Comparison of ENCODE assay signal across 8 cellular contexts in genomic region chrX:107672955-107673378, GRCh38. TPM values are rescaled to one million over a fixed set of nuclear protein-coding genes. Genes with fewer than 3 reads are reported as not detected.
DNase-seq lines count a peak whose midpoint lies in the region; ATAC-seq and TF ChIP-seq lines count a peak whose summit lies in the region.

No MANE protein-coding gene starts in this region.

- H3K4me1 ChIP-seq in PC-9 (replicated peaks; ENCODE audit: insufficient read depth) (peaks cover 49% of the 10 kb centered on the region), osteoblast (ENCODE audit: insufficient read depth, low read length) (peaks cover 39% of the 10 kb centered on the region), transverse colon (peaks cover 4 to 24% (median 11%) of the 10 kb centered on the region in 4 donors)

- peaks cover 19% of the 10 kb centered on the region for H3K79me2 ChIP-seq in PC-9 (ENCODE audit: low read depth)
- no peaks in the 10 kb centered on the region for H3K79me2 ChIP-seq in osteoblast (ENCODE audit: insufficient read depth, low read length)

- H3K4me3 ChIP-seq in HL-60 (replicated peaks; ENCODE audit: insufficient read depth, low read length) (no peak overlapping the region), PC-9 (no peak overlapping the region; the same call in 1 of the 2 replicates), fibroblast of pulmonary artery (replicated peaks; ENCODE audit: low read depth, low read length) (no peak overlapping the region), osteoblast (ENCODE audit: insufficient read depth, low read length) (no peak overlapping the region), transverse colon (no peak overlapping the region)

- peak; percentile 56 for ATAC-seq in activated T-helper 17 cell treated with anti-CD3 and anti-CD28 coated beads, Interleukin-2, amount 50 U/mL, for 72 hours (replicated peaks)

- H2AFZ ChIP-seq in PC-9 (no peak overlapping the region), osteoblast (ENCODE audit: low read length) (no peak overlapping the region)

- TF ChIP-seq CTCF in HL-60 (IDR thresholded peaks at IDR 0.05; ENCODE audit: insufficient read depth, low read length) (peak; percentile 60), PC-9 (conservative IDR thresholded peaks at IDR 0.05) (peak; percentile 82), fibroblast of pulmonary artery (IDR thresholded peaks at IDR 0.05; ENCODE audit: low read length, missing control alignments) (peak; percentile 62), osteoblast (IDR thresholded peaks at IDR 0.05; ENCODE audit: extremely low read depth, low read depth, low read length) (peak; percentile 60), transverse colon (IDR thresholded peaks at IDR 0.05) (peak; percentile 60 to 85 (median 66))

- H3K4me2 ChIP-seq in PC-9: peak overlapping the region; percentile 63
- peak overlapping the region; percentile 38 for H3K4me2 ChIP-seq in osteoblast (ENCODE audit: insufficient read depth, low read length)

- H4K20me1 ChIP-seq in PC-9 (ENCODE audit: insufficient read depth) (no peaks in the 10 kb centered on the region), osteoblast (ENCODE audit: insufficient read depth, low read length) (no peaks in the 10 kb centered on the region)

- WGBS in transverse colon (ENCODE audit: low coverage in 1 of 2), 2 donors: 14% methylated on average over 9 of the region's 9 CpGs; no CpG with 5 or more reads in 1 of the 2 donors

- peak; percentile 40 for DNase-seq in DMS153 (lab: John Stamatoyannopoulos, UW)
- no peak for DNase-seq in DMS153 treated with DMSO at 0.1 percent for 48 hours (lab: John Stamatoyannopoulos, UW; ENCODE audit: unreplicated experiment)
- peak in 1 of 2 experiments; percentile 74 for DNase-seq in HL-60 (ENCODE audit: low read depth in 1 of 2, low spot score in 1 of 2)
- peak; percentile 56 to 70 for DNase-seq in PC-9
- peak; percentile 89 for DNase-seq in fibroblast of pulmonary artery (ENCODE audit: low read depth)
- no peak for DNase-seq in osteoblast (ENCODE audit: insufficient read length, low spot score, missing footprints)
- peak; percentile 87 for DNase-seq in transverse colon

- H3K9me3 ChIP-seq in PC-9 (ENCODE audit: insufficient read depth, low read depth): no peaks in the 10 kb centered on the region
- no peaks in the 10 kb centered on the region for H3K9me3 ChIP-seq in osteoblast (ENCODE audit: low read depth, low read length)
- no peaks in the 10 kb centered on the region for H3K9me3 ChIP-seq in transverse colon

- H3K36me3 Mint-ChIP-seq in activated T-helper 17 cell treated with anti-CD3 and anti-CD28 coated beads, Interleukin-2, amount 50 U/mL, for 72 hours (ENCODE audit: low read depth): peaks cover 27% of the 10 kb centered on the region

- CTCF ChIA-PET in PC-9 (lab: Charles Lee): interaction anchor here (0.6 to 2.9 kb wide), 15 partner anchors 12 to 945 kb away, joined by 3 to 21 read pairs (median 4); partner anchors contain the start of genes ATG4A, NCBP2L, PSMD10 and TSC22D3

- no peaks in the 10 kb centered on the region for H3K9me2 ChIP-seq in PC-9 (ENCODE audit: insufficient read depth)

- intact Hi-C loops in PC-9 (cut with micrococcal nuclease; ENCODE audit: unreplicated experiment) (loop anchor here (1.0 kb wide), 2 partner anchors 44 to 102 kb away; partner anchors contain the start of gene TSC22D3), transverse colon (cut with DNase I; ENCODE audit: low total_unique reads) (loop anchor here (2.0 kb wide), 1 partner anchor 104 kb away; the partner anchor contains the start of gene NCBP2L)

- H3K27me3 Mint-ChIP-seq in activated T-helper 17 cell treated with anti-CD3 and anti-CD28 coated beads, Interleukin-2, amount 50 U/mL, for 72 hours: no peaks in the 10 kb centered on the region

- H3K27ac ChIP-seq in HL-60 (replicated peaks) (peak overlapping the region; percentile 94), PC-9 (no peak overlapping the region), osteoblast (ENCODE audit: low read depth, low read length) (peak overlapping the region; percentile 13), transverse colon (peak overlapping the region; percentile 88 to 96 (median 92))

- peak overlapping the region; percentile 98 for H3K27ac Mint-ChIP-seq in activated T-helper 17 cell treated with anti-CD3 and anti-CD28 coated beads, Interleukin-2, amount 50 U/mL, for 72 hours

- TF ChIP-seq EP300 in transverse colon (IDR thresholded peaks at IDR 0.05; ENCODE audit: low read depth): no peak

- H3K36me3 ChIP-seq in PC-9 (ENCODE audit: low read depth) (no peaks in the 10 kb centered on the region), osteoblast (ENCODE audit: insufficient read depth, low read length) (no peaks in the 10 kb centered on the region), transverse colon (no peaks in the 10 kb centered on the region)

- H3K9me3 Mint-ChIP-seq in activated T-helper 17 cell treated with anti-CD3 and anti-CD28 coated beads, Interleukin-2, amount 50 U/mL, for 72 hours: no peaks in the 10 kb centered on the region

- H3K4me1 Mint-ChIP-seq in activated T-helper 17 cell treated with anti-CD3 and anti-CD28 coated beads, Interleukin-2, amount 50 U/mL, for 72 hours: peaks cover 10% of the 10 kb centered on the region

- POLR2A ChIA-PET in PC-9 (lab: Charles Lee; ENCODE audit: unreplicated experiment): interaction anchor here (0.7 kb wide), 1 partner anchor 18 kb away, joined by 19 read pairs; no protein-coding TSS in a partner anchor

- peaks cover 25% of the 10 kb centered on the region for H3F3A ChIP-seq in PC-9 (ENCODE audit: insufficient read depth, low read depth)

- BruUV-seq in PC-9 (replicated peaks; lab: Mats Ljungman, UMichigan): no TSS peak

- no peaks in the 10 kb centered on the region for H3K27me3 ChIP-seq in HL-60 (ENCODE audit: insufficient read depth, poor library complexity, severe bottlenecking)
- H3K27me3 ChIP-seq in PC-9 (ENCODE audit: insufficient read depth, low read depth): no peaks in the 10 kb centered on the region
- H3K27me3 ChIP-seq in osteoblast (ENCODE audit: insufficient read depth, low read length): peaks cover 9% of the 10 kb centered on the region
- H3K27me3 ChIP-seq in transverse colon: no peaks in the 10 kb centered on the region

- peak; percentile 34 for TF ChIP-seq POLR2A in transverse colon (IDR thresholded peaks at IDR 0.05)

- in situ Hi-C loops in transverse colon (cut with MboI; ENCODE audit: low pct_ligation_motif_present in 1 of 4, low pct_unique_long_range_greater_than_20kb in 1 of 4, low sequenced_read_pairs in 3 of 4): loop anchor here in 2 of 4 donors (25.0 kb wide), 2 partner anchors 89 to 214 kb away; no protein-coding TSS in a partner anchor

- H3K4me3 Mint-ChIP-seq in activated T-helper 17 cell treated with anti-CD3 and anti-CD28 coated beads, Interleukin-2, amount 50 U/mL, for 72 hours: peak overlapping the region; percentile 88

RNA-seq across cellular contexts. Expression of gene PRPS1, which starts 44.7 kb away (rescaled TPM):
- total RNA-seq in PC-9 (2021) (67.4 and 67.9 TPM in 2 replicates), osteoblast (30.4 and 31.5 TPM in 2 replicates), transverse colon (10 to 100 TPM in 2 of 4 donors, 1 to 10 TPM in 2; 1.5 to 16.5 (median 12.4) TPM)
- total RNA-seq in activated T-helper 17 cell treated with anti-CD3 and anti-CD28 coated beads, Interleukin-2, amount 50 U/mL, for 72 hours: 100 to 1,000 TPM in 1 of 2 donors, 10 to 100 TPM in 1; 58.6 to 107 TPM

Comparison
In these comparisons a context has a peak if more than half of its experiments do, and no peak if none do; other contexts are left out.
1. DNase-seq: peak in DMS153 (single experiment), PC-9 (2 of 2), fibroblast of pulmonary artery (single experiment) and transverse colon (single experiment); none in DMS153 treated with DMSO at 0.1 percent for 48 hours (single experiment) and osteoblast (single experiment).
2. Peak in every context shown above with its lines, with median percentiles within 50 percentile points of each other: CTCF ChIP-seq.